In the genomic region with DNA sequence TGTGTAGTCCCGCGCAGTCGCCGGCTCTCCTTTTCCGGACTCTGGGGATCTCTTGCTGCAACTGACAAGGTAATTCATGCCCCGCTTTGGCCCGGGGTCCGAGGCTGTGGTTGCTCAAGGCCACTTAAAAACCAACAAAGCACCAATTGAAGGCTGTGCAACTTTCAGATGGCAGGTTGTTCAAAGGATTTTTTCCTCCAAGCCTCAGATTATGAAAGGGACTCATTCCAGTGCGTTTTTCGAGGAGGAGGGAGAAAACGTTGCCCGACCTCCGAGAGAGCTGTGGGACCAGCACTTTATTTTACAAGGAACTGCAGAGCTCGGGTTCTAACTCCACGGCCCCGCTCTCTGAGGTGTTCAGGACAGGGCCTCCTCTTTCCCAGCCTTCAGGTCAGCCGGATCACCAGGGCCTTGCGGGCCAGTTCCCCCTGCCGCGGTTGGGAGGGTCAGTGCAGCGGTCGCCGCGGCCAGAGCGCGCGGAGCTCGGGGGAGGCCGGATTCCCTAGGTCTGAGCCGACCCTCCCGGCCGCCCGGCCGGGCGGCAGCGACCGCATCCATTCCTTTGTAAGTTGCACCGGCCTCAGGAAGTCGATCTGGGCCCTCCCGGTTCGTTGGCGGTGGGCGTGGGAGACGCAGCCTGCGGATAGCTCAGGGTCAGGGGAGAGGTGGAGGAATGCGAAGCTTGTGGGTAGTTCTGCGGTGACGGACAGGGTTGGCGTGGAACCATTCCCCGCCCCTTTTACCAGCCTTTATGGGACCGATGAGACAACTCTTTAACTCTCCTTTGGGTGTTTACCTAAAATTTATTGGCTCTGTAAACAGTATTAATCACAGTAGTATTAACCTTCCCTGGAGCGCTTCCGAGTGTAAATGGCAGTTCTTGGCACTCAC, we compare ENCODE assay signal across 8 cellular contexts. TPM values are rescaled to one million over a fixed set of nuclear protein-coding genes. Genes with fewer than 3 reads are reported as not detected.
A peak's percentile ranks its signal among the peaks of the same experiment; 100 is the strongest.
DNase-seq lines count a peak whose midpoint lies in the region; ATAC-seq, FAIRE-seq and TF ChIP-seq lines count a peak whose summit lies in the region.

No MANE protein-coding gene starts in this region.

- no peak overlapping the region for H3K23ac ChIP-seq in H1 (ENCODE audit: insufficient read length)

- H3K9me3 Mint-ChIP-seq in GM23338 = no peaks in the 10 kb centered on the region
- no peaks in the 10 kb centered on the region for H3K9me3 Mint-ChIP-seq in T-helper 1 cell treated with Interleukin-12 subunit alpha and Interleukin-12 subunit beta and Interleukin-4 antibody, amounts not matched to agents 30 μg/mL and 1 μg/mL, for 36 hours

- H3F3A ChIP-seq in GM23338 (replicated peaks; ENCODE audit: low read depth) = 0 out of 2 replicates have a peak, but pooled peaks cover 3% of the 10 kb centered on the region

- no peak overlapping the region for H3K27ac Mint-ChIP-seq in GM23338
- H3K27ac Mint-ChIP-seq in T-helper 1 cell treated with Interleukin-12 subunit alpha and Interleukin-12 subunit beta and Interleukin-4 antibody, amounts not matched to agents 30 μg/mL and 1 μg/mL, for 36 hours = no peak overlapping the region

- DNase-seq in ACHN (peak; percentile 89), GM23338 (ENCODE audit: low spot score) (peak; percentile 95), H1 (ENCODE audit: low read depth in 1 of 2, low spot score in 2 of 2) (peak in 1 of 2 experiments; percentile 76), lung (ENCODE audit: low spot score) (peak; percentile 81), OCI-LY7 (ENCODE audit: low spot score) (no peak)
- no peak for DNase-seq in effector CD8-positive, alpha-beta T cell (lab: John Stamatoyannopoulos, UW)

- H3K79me1 ChIP-seq in H1 (ENCODE audit: low read depth, low read length) = no peaks in the 10 kb centered on the region; the same call in 1 of the 2 replicates

- ATAC-seq in GM23338 (peak; percentile 58), lung (ENCODE audit: insufficient read depth, low FRiP score) (peak; percentile 42)

- H3K27ac ChIP-seq in GM23338 (ENCODE audit: low read depth) (no peak overlapping the region), H1 (ENCODE audit: low read depth, low read length) (no peak overlapping the region), lung (ENCODE audit: low read depth in 1 of 2, low read length in 1 of 2) (peak overlapping the region; percentile 98 to 99), temporal lobe (ENCODE audit: low read depth, low read length) (peak overlapping the region; percentile 13), OCI-LY7 (ENCODE audit: low read depth, low read length, poor library complexity, severe bottlenecking) (no peak overlapping the region)

- H4K91ac ChIP-seq in H1 (replicated peaks; ENCODE audit: insufficient read length, low read length) = no peak overlapping the region

- H3K9ac ChIP-seq in H1 (replicated peaks in 1 of 4; ENCODE audit: extremely low read depth in 1 of 4, low read depth in 3 of 4, low read length in 3 of 4) = peak overlapping the region; percentile 21 to 83 (median 63); a peak in 6 of 7 replicates

- POLR2A ChIA-PET in H1 (lab: Charles Lee; ENCODE audit: partially characterized antibody) = interaction anchor here (0.8 to 1.9 kb wide), 14 partner anchors 9 to 1448 kb away, joined by 3 to 11 read pairs (median 4); partner anchors contain the start of gene EPM2A
- POLR2A ChIA-PET in OCI-LY7 (lab: Charles Lee) = no interaction called here

- H3K9me2 ChIP-seq in GM23338 (ENCODE audit: insufficient read depth) (no peaks in the 10 kb centered on the region), OCI-LY7 (ENCODE audit: insufficient read depth, low read length) (no peaks in the 10 kb centered on the region)

- TF ChIP-seq EP300 in H1 (IDR thresholded peaks at IDR 0.05; ENCODE audit: borderline replicate concordance in 1 of 2, low read depth in 2 of 2, low read length in 2 of 2) = no peak

- peak overlapping the region; percentile 96 for H3K4me3 Mint-ChIP-seq in GM23338
- H3K4me3 Mint-ChIP-seq in T-helper 1 cell treated with Interleukin-12 subunit alpha and Interleukin-12 subunit beta and Interleukin-4 antibody, amounts not matched to agents 30 μg/mL and 1 μg/mL, for 36 hours = peak overlapping the region; percentile 89

- intact Hi-C loops in OCI-LY7 (cut with micrococcal nuclease; ENCODE audit: unreplicated experiment) = no loop called here

- no peak for FAIRE-seq in H1 (lab: Jason Lieb, UNC)

- no peak overlapping the region for H2BK20ac ChIP-seq in H1 (ENCODE audit: low read length)

- H2BK12ac ChIP-seq in H1 (ENCODE audit: low read depth, low read length) = 0 out of 2 replicates have a peak overlapping the region, but pooled peaks have one; percentile 14

- no peak overlapping the region for H3K4ac ChIP-seq in H1 (replicated peaks; ENCODE audit: insufficient read length, low read depth, low read length)

- H4K5ac ChIP-seq in H1 (ENCODE audit: insufficient read length, low read depth, low read length) = no peak overlapping the region

- H3K4me1 ChIP-seq in GM23338 (ENCODE audit: insufficient read depth) = peaks cover 16% of the 10 kb centered on the region
- H3K4me1 ChIP-seq in H1 (replicated peaks in 1 of 4; ENCODE audit: control insufficient read depth in 3 of 4, insufficient read depth in 4 of 4, low read length in 3 of 4) = peaks cover 0 to 5% (median under 1%) of the 10 kb centered on the region in 4 experiments; a peak in 1 of 7 replicates
- peaks cover 0 to 6% of the 10 kb centered on the region in 2 donors for H3K4me1 ChIP-seq in lung (ENCODE audit: control insufficient read depth in 2 of 2, insufficient read depth in 2 of 2, low read length in 2 of 2)
- H3K4me1 ChIP-seq in OCI-LY7 (ENCODE audit: insufficient read depth, low read length, poor library complexity, severe bottlenecking) = no peaks in the 10 kb centered on the region

- H3K4me3 ChIP-seq in GM23338 (peak overlapping the region; percentile 80), H1 (ENCODE audit: extremely low read depth in 1 of 4, insufficient read depth in 2 of 4, low read depth in 3 of 4, low read length in 4 of 4) (peak overlapping the region; percentile 83 to 87 (median 85)), lung (peak overlapping the region; percentile 85), OCI-LY7 (ENCODE audit: low read depth, low read length, poor library complexity, severe bottlenecking) (no peak overlapping the region)

- H3K18ac ChIP-seq in H1 (ENCODE audit: extremely low read depth, low read length) = no peak overlapping the region; the same call in 1 of the 2 replicates

- BruUV-seq in OCI-LY7 (replicated peaks; lab: Mats Ljungman, UMichigan) = no TSS peak

- peaks cover 15% of the 10 kb centered on the region for H3K23me2 ChIP-seq in H1 (ENCODE audit: low read depth, low read length)

- H3K27me3 Mint-ChIP-seq in GM23338 (ENCODE audit: insufficient read depth, low read depth, poor library complexity) = peaks cover 17% of the 10 kb centered on the region
- peaks cover 55% of the 10 kb centered on the region for H3K27me3 Mint-ChIP-seq in T-helper 1 cell treated with Interleukin-12 subunit alpha and Interleukin-12 subunit beta and Interleukin-4 antibody, amounts not matched to agents 30 μg/mL and 1 μg/mL, for 36 hours (ENCODE audit: low read depth)

- TF ChIP-seq RAD21 in H1 (IDR thresholded peaks at IDR 0.05 in 1 of 2, conservative IDR thresholded peaks at IDR 0.05 in 1 of 2; ENCODE audit: low read depth in 2 of 2, low read length in 2 of 2) = peak; percentile 12 to 16; a peak in 1 of 4 replicates

- H3K14ac ChIP-seq in H1 (ENCODE audit: insufficient read length) = no peak overlapping the region

- CTCF ChIA-PET in H1 (lab: Charles Lee; ENCODE audit: partially characterized antibody) = interaction anchor here (1.1 to 2.3 kb wide), 9 partner anchors 17 to 196 kb away, joined by 3 to 9 read pairs (median 4); no protein-coding TSS in a partner anchor
- CTCF ChIA-PET in OCI-LY7 (lab: Charles Lee; ENCODE audit: unreplicated experiment) = no interaction called here

- H3K79me2 ChIP-seq in GM23338 (replicated peaks; ENCODE audit: insufficient read depth) (peaks cover 41% of the 10 kb centered on the region), H1 (ENCODE audit: control insufficient read depth in 1 of 2, insufficient read depth in 2 of 2, low read length in 2 of 2) (peaks cover 0 to 27% of the 10 kb centered on the region in 2 experiments; a peak in 3 of 4 replicates), OCI-LY7 (ENCODE audit: insufficient read depth, low read depth, low read length) (no peaks in the 10 kb centered on the region)

- H3K36me3 Mint-ChIP-seq in GM23338 (ENCODE audit: low read depth) = peaks cover 2% of the 10 kb centered on the region; the same call in 1 of the 3 replicates
- H3K36me3 Mint-ChIP-seq in T-helper 1 cell treated with Interleukin-12 subunit alpha and Interleukin-12 subunit beta and Interleukin-4 antibody, amounts not matched to agents 30 μg/mL and 1 μg/mL, for 36 hours (ENCODE audit: low read depth) = peaks cover 4% of the 10 kb centered on the region

- TF ChIP-seq CTCF in GM23338 (conservative IDR thresholded peaks at IDR 0.05; ENCODE audit: low read depth in 2 of 2) = no peak
- TF ChIP-seq CTCF in H1 (IDR thresholded peaks at IDR 0.05; ENCODE audit: control extremely low read depth in 1 of 3, insufficient read depth in 1 of 3, low read depth in 1 of 3, low read length in 3 of 3) = no peak
- TF ChIP-seq CTCF in lung (IDR thresholded peaks at IDR 0.05; ENCODE audit: control extremely low read depth, extremely low read depth) = no peak
- no peak for TF ChIP-seq CTCF in OCI-LY7 (conservative IDR thresholded peaks at IDR 0.05; ENCODE audit: low read length)

- H2BK15ac ChIP-seq in H1 (ENCODE audit: low read length) = no peak overlapping the region

- 1% methylated on average over 47 of the region's 53 CpGs; no CpG with 5 or more reads in 1 of the 2 experiments for WGBS in H1 (ENCODE audit: extremely low coverage in 1 of 2, insufficient coverage in 1 of 2, insufficient read length in 1 of 2, insufficient replicate concordance in 2 of 2, low coverage in 1 of 2, low lambda C conversion rate in 2 of 2, missing lambda C conversion rate in 1 of 2), 2 experiments
- WGBS in lung, 2 donors = 0 to 3% methylated on average over 52 to 53 of the region's 53 CpGs

- H2BK5ac ChIP-seq in H1 (ENCODE audit: low read depth, low read length) = no peak overlapping the region

- TF ChIP-seq POLR2A in H1 (IDR thresholded peaks at IDR 0.05; ENCODE audit: control extremely low read depth in 1 of 2, low read depth in 2 of 2, low read length in 2 of 2) = 0 out of 3 replicates have a peak, but pooled peaks of 1 of the 2 experiments have one; percentile 5

- 0 out of 2 replicates have a peak, but pooled peaks cover 6% of the 10 kb centered on the region for H4K20me1 ChIP-seq in GM23338 (replicated peaks; ENCODE audit: insufficient read depth)
- peaks cover 0 to 1% of the 10 kb centered on the region in 2 experiments for H4K20me1 ChIP-seq in H1 (replicated peaks in 1 of 2; ENCODE audit: control insufficient read depth in 1 of 2, insufficient read depth in 2 of 2, low read length in 2 of 2)
- no peaks in the 10 kb centered on the region for H4K20me1 ChIP-seq in OCI-LY7 (ENCODE audit: insufficient read depth, low read length)

- peaks cover 17% of the 10 kb centered on the region for H3K4me1 Mint-ChIP-seq in GM23338
- H3K4me1 Mint-ChIP-seq in T-helper 1 cell treated with Interleukin-12 subunit alpha and Interleukin-12 subunit beta and Interleukin-4 antibody, amounts not matched to agents 30 μg/mL and 1 μg/mL, for 36 hours (ENCODE audit: low read depth) = peaks cover 18% of the 10 kb centered on the region

- 0 out of 2 replicates have a peak overlapping the region, but pooled peaks have one; percentile 23 for H4K8ac ChIP-seq in H1 (ENCODE audit: extremely low read depth, insufficient read depth, low read length)

- peaks cover 33% of the 10 kb centered on the region for H3K27me3 ChIP-seq in GM23338 (ENCODE audit: insufficient read depth)
- no peaks in the 10 kb centered on the region; a peak in 1 of 7 replicates for H3K27me3 ChIP-seq in H1 (replicated peaks in 1 of 4; ENCODE audit: control insufficient read depth in 3 of 4, extremely low read depth in 1 of 4, insufficient read depth in 3 of 4, low read length in 3 of 4)
- H3K27me3 ChIP-seq in lung (ENCODE audit: control insufficient read depth, insufficient read depth) = no peaks in the 10 kb centered on the region

- peak overlapping the region; percentile 82 for H3K4me2 ChIP-seq in GM23338
- H3K4me2 ChIP-seq in H1 (ENCODE audit: insufficient read depth in 1 of 2, low read depth in 2 of 2, low read length in 2 of 2) = peak overlapping the region; percentile 80 to 82
- no peak overlapping the region for H3K4me2 ChIP-seq in OCI-LY7 (ENCODE audit: low read length)

- no peak overlapping the region for H2BK120ac ChIP-seq in H1 (replicated peaks; ENCODE audit: low read depth, low read length)

- no peak overlapping the region for H2AK5ac ChIP-seq in H1 (ENCODE audit: low read depth, low read length)

- in situ Hi-C loops in ACHN (cut with HindIII; ENCODE audit: low pct_ligation_motif_present, low pct_unique_long_range_greater_than_20kb, low sequenced_read_pairs) = no loop called here

- peak overlapping the region; percentile 71 for H3K56ac ChIP-seq in H1 (replicated peaks; ENCODE audit: insufficient read length, low read depth, low read length)

- H2AFZ ChIP-seq in GM23338 (no peak overlapping the region), H1 (ENCODE audit: low read length) (no peak overlapping the region), OCI-LY7 (ENCODE audit: low read length) (no peak overlapping the region)

- H3K36me3 ChIP-seq in GM23338 (ENCODE audit: insufficient read depth) (no peaks in the 10 kb centered on the region), H1 (ENCODE audit: control insufficient read depth in 2 of 4, insufficient read depth in 4 of 4, low read length in 3 of 4) (peaks cover 0 to 3% (median 0%) of the 10 kb centered on the region in 4 experiments; a peak in 2 of 8 replicates), lung (ENCODE audit: control insufficient read depth in 2 of 2, insufficient read depth in 2 of 2, low read length in 2 of 2) (no peaks in the 10 kb centered on the region), OCI-LY7 (ENCODE audit: insufficient read depth, low read length) (no peaks in the 10 kb centered on the region)

- H3K9me3 ChIP-seq in H1 (ENCODE audit: insufficient read depth in 2 of 2, low read depth in 1 of 2, low read length in 1 of 2) (no peaks in the 10 kb centered on the region), lung (ENCODE audit: control insufficient read depth in 2 of 2, insufficient read depth in 1 of 2, low read length in 1 of 2) (no peaks in the 10 kb centered on the region), OCI-LY7 (ENCODE audit: low read length) (no peaks in the 10 kb centered on the region)

RNA-seq across cellular contexts. Expression of gene UTRN, which starts 1.6 kb away (rescaled TPM):
- total RNA-seq in GM23338 (2014; rRNA removed; shearing (Covaris generic)) = 86.8 and 121 TPM in 2 replicates
- polyA plus RNA-seq in GM23338 (2016; fragmentation: Nextera tagmentation; extraction: Ambion mirVana) = 34.8 and 53.9 TPM in 2 replicates
- total RNA-seq in H1 (2021; fragmentation: NEBNext Ultra II Directional; extraction: Animal tissue kit (Norgen Biotek cat#: 25700)) = 91.2 and 112 TPM in 2 replicates
- polyA plus RNA-seq in H1 (2011; rRNA removed) = 21.8 and 25.0 TPM in 2 replicates
- polyA plus RNA-seq in H1 (2011; cell fraction: cytosol; rRNA removed) = 30.4 TPM
- polyA plus RNA-seq in H1 (2011; cell fraction: nucleus; rRNA removed) = 45.8 TPM
- polyA plus RNA-seq in H1 (2012, experiment 1 of 2) = 34.7 to 45.5 TPM (median 41.2 TPM) in 4 replicates
- 1.9 TPM for polyA plus RNA-seq in H1 (2012, experiment 2 of 2)
- 37.2 TPM for polyA plus RNA-seq in H1 (2013, experiment 1 of 2)
- 37.2 TPM for polyA plus RNA-seq in H1 (2013, experiment 2 of 2)
- 85.4 and 136 TPM in 2 replicates for polyA minus RNA-seq in H1 (2011; rRNA and poly(A)+ RNA removed)
- 81.0 TPM for polyA minus RNA-seq in H1 (2011; cell fraction: cytosol; rRNA and poly(A)+ RNA removed)
- 206 TPM for polyA minus RNA-seq in H1 (2011; cell fraction: nucleus; rRNA and poly(A)+ RNA removed)
- total RNA-seq in lung = 100 to 1,000 TPM; 207 to 489 TPM
- polyA plus RNA-seq in lung = 10 to 100 TPM; 24.6 to 38.7 TPM
- 34.9 TPM for total RNA-seq in temporal lobe
- total RNA-seq in OCI-LY7 (2014; rRNA removed; shearing (Covaris generic)) = 16.1 and 17.5 TPM in 2 replicates
- total RNA-seq in OCI-LY7 (2022) = 18.1 and 24.8 TPM in 2 replicates

Comparison
In these comparisons a context has a peak if more than half of its experiments do, and no peak if none do; other contexts are left out.
1. DNase-seq: peak in ACHN (single experiment), GM23338 (single experiment) and lung (single experiment); none in effector CD8-positive, alpha-beta T cell (single experiment) and OCI-LY7 (single experiment).
2. H3K27ac ChIP-seq: peak in lung (2 of 2) and temporal lobe (single experiment); none in GM23338 (single experiment), H1 (single experiment) and OCI-LY7 (single experiment).